Comparison of ENCODE assay signal across 25 cellular contexts in the genomic region with DNA sequence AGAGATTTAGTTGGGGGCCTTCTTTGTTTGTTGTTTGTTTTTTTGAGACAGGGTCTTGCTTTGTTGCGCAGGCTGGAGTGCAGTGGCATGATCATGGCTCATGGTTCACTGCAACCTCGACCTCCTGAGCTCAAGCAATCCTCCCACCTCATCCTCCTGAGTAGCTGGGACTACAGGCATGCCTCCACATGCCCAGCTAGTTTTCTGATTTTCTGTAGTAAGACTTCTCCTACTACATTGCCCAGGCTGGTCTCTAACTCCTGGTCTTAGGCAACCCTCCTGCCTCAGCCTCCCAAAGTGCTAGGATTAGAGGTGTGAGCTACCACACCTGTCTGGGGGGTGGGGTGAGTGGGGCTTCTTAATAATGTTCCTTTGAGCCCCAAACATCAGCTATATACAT.
DNase-seq lines count a peak whose midpoint lies in the region; ATAC-seq, FAIRE-seq and TF ChIP-seq lines count a peak whose summit lies in the region.
"Had no signal": no experiment of that assay in that cellular context is flagged by ENCODE, and none has a peak within 500 bp of the region (broad histone marks: within the 10 kb centered on the region; RNA-seq: fewer than 3 reads in every experiment).

No MANE protein-coding gene starts in this region.

- TF ChIP-seq POLR2A in H1 (IDR thresholded peaks at IDR 0.05; ENCODE audit: control extremely low read depth in 1 of 2, low read depth in 2 of 2, low read length in 2 of 2): no peak

- H3K18ac ChIP-seq in H1 (ENCODE audit: extremely low read depth, low read length) (no peak overlapping the region), neuronal stem cell (ENCODE audit: low read length) (peak overlapping the region; percentile 56)

- H2BK15ac ChIP-seq in H1 (ENCODE audit: low read length) (no peak overlapping the region), neuronal stem cell (ENCODE audit: low read length) (peak overlapping the region; percentile 19)

- WGBS in H1 (ENCODE audit: extremely low coverage in 1 of 2, insufficient coverage in 1 of 2, insufficient read length in 1 of 2, insufficient replicate concordance in 2 of 2, low coverage in 1 of 2, low lambda C conversion rate in 2 of 2, missing lambda C conversion rate in 1 of 2), 2 experiments: 97% methylated on average over 2 of the region's 2 CpGs; no CpG with 5 or more reads in 1 of the 2 experiments
- no CpG with 5 or more reads among the region's 2 CpGs for WGBS in neuronal stem cell (ENCODE audit: extremely low coverage in 2 of 2, insufficient read length in 2 of 2, insufficient replicate concordance in 1 of 2), 2 donors

- H4K8ac ChIP-seq in H1 (ENCODE audit: extremely low read depth, insufficient read depth, low read length) (no peak overlapping the region), neuronal stem cell (ENCODE audit: low read depth, low read length) (no peak overlapping the region)

- H3K27me3 ChIP-seq in GM23338 (ENCODE audit: insufficient read depth): no peaks in the 10 kb centered on the region
- no peaks in the 10 kb centered on the region for H3K27me3 ChIP-seq in H1 (replicated peaks in 1 of 4; ENCODE audit: control insufficient read depth in 3 of 4, extremely low read depth in 1 of 4, insufficient read depth in 3 of 4, low read length in 3 of 4)
- H3K27me3 ChIP-seq in keratinocyte (ENCODE audit: control insufficient read depth, extremely low read depth, insufficient read depth, low read length): no peaks in the 10 kb centered on the region
- no peaks in the 10 kb centered on the region for H3K27me3 ChIP-seq in neuronal stem cell (ENCODE audit: control insufficient read depth in 3 of 3, insufficient read depth in 3 of 3, low read depth in 1 of 3, low read length in 3 of 3)
- H3K27me3 ChIP-seq: BE2C, SJCRH30 had no signal

- intact Hi-C loops in activated CD8-positive, alpha-beta T cell treated with anti-CD3 and anti-CD28 coated beads for 36 hours (cut with micrococcal nuclease): no loop called here

- H2BK120ac ChIP-seq in H1 (replicated peaks; ENCODE audit: low read depth, low read length): no peak overlapping the region
- no peak overlapping the region for H2BK120ac ChIP-seq in neuronal stem cell (ENCODE audit: low read depth, low read length)

- H2AFZ ChIP-seq in GM23338 (peak overlapping the region; percentile 80; the same call in 1 of the 2 replicates), H1 (ENCODE audit: low read length) (no peak overlapping the region), keratinocyte (ENCODE audit: control insufficient read depth, low read length) (peak overlapping the region; percentile 24), neuronal stem cell (ENCODE audit: low read length) (peak overlapping the region; percentile 40)
- H2AFZ ChIP-seq: PC-9 had no signal

- DNase-seq in GM23338 (ENCODE audit: low spot score) (no peak), H1 (ENCODE audit: low read depth in 1 of 2, low spot score in 2 of 2) (no peak), keratinocyte (ENCODE audit: low read depth, low spot score) (no peak), neuronal stem cell (ENCODE audit: low spot score) (no peak), islet precursor cell (no peak), NCI-H146 treated with DMSO at 0.1 percent for 48 hours (lab: John Stamatoyannopoulos, UW; ENCODE audit: unreplicated experiment) (no peak)
- no peak for DNase-seq in activated CD8-positive, alpha-beta T cell treated with anti-CD3 and anti-CD28 coated beads for 36 hours
- DNase-seq: 8988T, ACHN, BE2C, Calu3, DMS153, DND-41, H9, KG1, MM.1S, NCI-H1694, NCI-H2029 treated with DMSO at 0.1 percent for 48 hours, NCI-H2227 treated with DMSO at 0.1 percent for 48 hours, NCI-H526 treated with DMSO at 0.1 percent for 48 hours, PC-9, SJCRH30 had no signal

- H3K36me3 ChIP-seq in GM23338 (ENCODE audit: insufficient read depth) (no peaks in the 10 kb centered on the region), H1 (ENCODE audit: control insufficient read depth in 2 of 4, insufficient read depth in 4 of 4, low read length in 3 of 4) (no peaks in the 10 kb centered on the region), keratinocyte (ENCODE audit: control insufficient read depth in 2 of 2, extremely low read depth in 1 of 2, insufficient read depth in 2 of 2, low read length in 2 of 2) (no peaks in the 10 kb centered on the region), neuronal stem cell (replicated peaks in 1 of 2; ENCODE audit: control insufficient read depth in 2 of 2, insufficient read depth in 2 of 2, low read length in 2 of 2) (no peaks in the 10 kb centered on the region)
- H3K36me3 ChIP-seq: BE2C, SJCRH30 had no signal

- TF ChIP-seq CTCF in GM23338 (conservative IDR thresholded peaks at IDR 0.05; ENCODE audit: low read depth in 2 of 2): no peak
- no peak for TF ChIP-seq CTCF in H1 (IDR thresholded peaks at IDR 0.05; ENCODE audit: control extremely low read depth in 1 of 3, insufficient read depth in 1 of 3, low read depth in 1 of 3, low read length in 3 of 3)
- TF ChIP-seq CTCF in keratinocyte (optimal IDR thresholded peaks at IDR 0.05 in 1 of 3, IDR thresholded peaks at IDR 0.05 in 1 of 3, conservative IDR thresholded peaks at IDR 0.05 in 1 of 3; ENCODE audit: extremely low read depth in 1 of 3, insufficient read depth in 2 of 3, low read length in 3 of 3): no peak
- TF ChIP-seq CTCF in activated CD8-positive, alpha-beta T cell treated with anti-CD3 and anti-CD28 coated beads for 36 hours (IDR thresholded peaks at IDR 0.05): no peak

- no peak for FAIRE-seq in H1 (lab: Jason Lieb, UNC)
- FAIRE-seq in keratinocyte (lab: Jason Lieb, UNC): no peak
- FAIRE-seq: GM12892, GM19239 had no signal

- H3K9me2 ChIP-seq in GM23338 (ENCODE audit: insufficient read depth): 0 out of 2 replicates have a peak, but pooled peaks cover 4% of the 10 kb centered on the region

- CTCF ChIA-PET in H1 (lab: Charles Lee; ENCODE audit: partially characterized antibody): interaction anchor here (1.3 to 1.5 kb wide), 2 partner anchors 9 to 10 kb away, joined by 4 read pairs; no protein-coding TSS in a partner anchor
- CTCF ChIA-PET in activated CD8-positive, alpha-beta T cell treated with anti-CD3 and anti-CD28 coated beads for 36 hours (lab: Charles Lee): no interaction called here

- H2AK5ac ChIP-seq in H1 (ENCODE audit: low read depth, low read length) (no peak overlapping the region), neuronal stem cell (ENCODE audit: low read depth, low read length) (no peak overlapping the region)

- H3K4me3 ChIP-seq in GM23338: no peak overlapping the region
- no peak overlapping the region for H3K4me3 ChIP-seq in H1 (ENCODE audit: extremely low read depth in 1 of 4, insufficient read depth in 2 of 4, low read depth in 3 of 4, low read length in 4 of 4)
- H3K4me3 ChIP-seq in keratinocyte (ENCODE audit: control insufficient read depth in 2 of 3, extremely low read depth in 1 of 3, insufficient read depth in 2 of 3, low read depth in 1 of 3, low read length in 3 of 3): no peak overlapping the region
- no peak overlapping the region for H3K4me3 ChIP-seq in neuronal stem cell (ENCODE audit: low read length in 2 of 2)
- H3K4me3 ChIP-seq: PC-9, SJCRH30 had no signal

- no peak overlapping the region for H2BK5ac ChIP-seq in H1 (ENCODE audit: low read depth, low read length)
- H2BK5ac ChIP-seq in neuronal stem cell (ENCODE audit: low read length): no peak overlapping the region

- no peaks in the 10 kb centered on the region for H3F3A ChIP-seq in GM23338 (replicated peaks; ENCODE audit: low read depth)

- H4K20me1 ChIP-seq in GM23338 (replicated peaks; ENCODE audit: insufficient read depth) (no peaks in the 10 kb centered on the region), H1 (replicated peaks in 1 of 2; ENCODE audit: control insufficient read depth in 1 of 2, insufficient read depth in 2 of 2, low read length in 2 of 2) (no peaks in the 10 kb centered on the region), keratinocyte (ENCODE audit: control insufficient read depth, extremely low read depth, insufficient read depth, low read length) (no peaks in the 10 kb centered on the region)

- H3K4ac ChIP-seq in H1 (replicated peaks; ENCODE audit: insufficient read length, low read depth, low read length): no peak overlapping the region
- no peak overlapping the region for H3K4ac ChIP-seq in neuronal stem cell (ENCODE audit: low read length)

- H3K79me1 ChIP-seq in H1 (ENCODE audit: low read depth, low read length) (no peaks in the 10 kb centered on the region), neuronal stem cell (ENCODE audit: low read depth, low read length) (no peaks in the 10 kb centered on the region)

- no peaks in the 10 kb centered on the region for H3K23me2 ChIP-seq in H1 (ENCODE audit: low read depth, low read length)

- H3K36me3 Mint-ChIP-seq in GM23338 (ENCODE audit: low read depth): no peaks in the 10 kb centered on the region
- H3K36me3 Mint-ChIP-seq in activated CD8-positive, alpha-beta T cell treated with anti-CD3 and anti-CD28 coated beads for 36 hours (ENCODE audit: low read depth): no peaks in the 10 kb centered on the region

- no peak overlapping the region for H4K91ac ChIP-seq in H1 (replicated peaks; ENCODE audit: insufficient read length, low read length)
- no peak overlapping the region for H4K91ac ChIP-seq in neuronal stem cell (ENCODE audit: low read depth, low read length, poor library complexity)

- H3K14ac ChIP-seq in H1 (ENCODE audit: insufficient read length) (no peak overlapping the region), neuronal stem cell (ENCODE audit: low read length) (no peak overlapping the region)

- dilution Hi-C loops in keratinocyte (cut with MboI; ENCODE audit: extremely low pct_ligation_motif_present, low sequenced_read_pairs): no loop called here

- no peak overlapping the region for H3K27ac Mint-ChIP-seq in GM23338
- H3K27ac Mint-ChIP-seq in activated CD8-positive, alpha-beta T cell treated with anti-CD3 and anti-CD28 coated beads for 36 hours: no peak overlapping the region
- H3K27ac Mint-ChIP-seq: H9 had no signal

- H3K4me2 ChIP-seq in GM23338 (no peak overlapping the region), H1 (ENCODE audit: insufficient read depth in 1 of 2, low read depth in 2 of 2, low read length in 2 of 2) (no peak overlapping the region), keratinocyte (ENCODE audit: control insufficient read depth, extremely low read depth, insufficient read depth, low read depth, low read length) (no peak overlapping the region), neuronal stem cell (ENCODE audit: insufficient read depth, low read length, poor library complexity, severe bottlenecking) (no peak overlapping the region)
- H3K4me2 ChIP-seq: PC-9 had no signal

- H3K27ac ChIP-seq in GM23338 (ENCODE audit: low read depth) (no peak overlapping the region), H1 (ENCODE audit: low read depth, low read length) (no peak overlapping the region), keratinocyte (ENCODE audit: control insufficient read depth, insufficient read depth, low read length) (no peak overlapping the region), neuronal stem cell (replicated peaks; ENCODE audit: low read length) (no peak overlapping the region)
- H3K27ac ChIP-seq: PC-9, SJCRH30 had no signal

- H3K4me1 Mint-ChIP-seq in GM23338: peaks cover 12% of the 10 kb centered on the region
- H3K4me1 Mint-ChIP-seq in activated CD8-positive, alpha-beta T cell treated with anti-CD3 and anti-CD28 coated beads for 36 hours (ENCODE audit: low read depth): no peaks in the 10 kb centered on the region

- no peak overlapping the region for H3K4me3 Mint-ChIP-seq in GM23338
- H3K4me3 Mint-ChIP-seq in activated CD8-positive, alpha-beta T cell treated with anti-CD3 and anti-CD28 coated beads for 36 hours: no peak overlapping the region
- H3K4me3 Mint-ChIP-seq: H9 had no signal

- POLR2A ChIA-PET in H1 (lab: Charles Lee; ENCODE audit: partially characterized antibody): no interaction called here
- POLR2A ChIA-PET in activated CD8-positive, alpha-beta T cell treated with anti-CD3 and anti-CD28 coated beads for 36 hours (lab: Charles Lee): no interaction called here

- no peak for TF ChIP-seq RAD21 in H1 (IDR thresholded peaks at IDR 0.05 in 1 of 2, conservative IDR thresholded peaks at IDR 0.05 in 1 of 2; ENCODE audit: low read depth in 2 of 2, low read length in 2 of 2)

- H3K9me3 Mint-ChIP-seq in GM23338: no peaks in the 10 kb centered on the region
- no peaks in the 10 kb centered on the region for H3K9me3 Mint-ChIP-seq in activated CD8-positive, alpha-beta T cell treated with anti-CD3 and anti-CD28 coated beads for 36 hours
- H3K9me3 Mint-ChIP-seq: H9 had no signal

- H3K4me1 ChIP-seq in GM23338 (ENCODE audit: insufficient read depth): no peaks in the 10 kb centered on the region
- peaks cover 0 to 4% (median 0%) of the 10 kb centered on the region in 4 experiments; a peak in 2 of 7 replicates for H3K4me1 ChIP-seq in H1 (replicated peaks in 1 of 4; ENCODE audit: control insufficient read depth in 3 of 4, insufficient read depth in 4 of 4, low read length in 3 of 4)
- peaks cover 14% of the 10 kb centered on the region for H3K4me1 ChIP-seq in keratinocyte (ENCODE audit: control insufficient read depth, extremely low read depth, insufficient read depth, low read length)
- peaks cover 0 to 6% of the 10 kb centered on the region in 2 donors for H3K4me1 ChIP-seq in neuronal stem cell (ENCODE audit: control insufficient read depth in 2 of 2, insufficient read depth in 1 of 2, low read depth in 1 of 2, low read length in 2 of 2)
- H3K4me1 ChIP-seq: BE2C, SJCRH30 had no signal

- no peak for TF ChIP-seq EP300 in H1 (IDR thresholded peaks at IDR 0.05; ENCODE audit: borderline replicate concordance in 1 of 2, low read depth in 2 of 2, low read length in 2 of 2)

- ATAC-seq in GM23338: no peak
- ATAC-seq in activated CD8-positive, alpha-beta T cell treated with anti-CD3 and anti-CD28 coated beads for 36 hours: no peak
- ATAC-seq: Right ventricle myocardium inferior had no signal

- H3K9ac ChIP-seq in H1 (replicated peaks in 1 of 4; ENCODE audit: extremely low read depth in 1 of 4, low read depth in 3 of 4, low read length in 3 of 4): no peak overlapping the region
- no peak overlapping the region for H3K9ac ChIP-seq in keratinocyte (ENCODE audit: control insufficient read depth, extremely low read depth, insufficient read depth, low read length)
- H3K9ac ChIP-seq in neuronal stem cell (ENCODE audit: low read depth, low read length, poor library complexity): no peak overlapping the region

- H3K9me1 ChIP-seq in keratinocyte (ENCODE audit: control insufficient read depth, extremely low read depth, insufficient read depth, low read length): no peaks in the 10 kb centered on the region

- H3K23ac ChIP-seq in H1 (ENCODE audit: insufficient read length) (no peak overlapping the region), neuronal stem cell (ENCODE audit: low read depth, low read length, poor library complexity) (no peak overlapping the region)

- H3K27me3 Mint-ChIP-seq in GM23338 (ENCODE audit: insufficient read depth, low read depth, poor library complexity): no peaks in the 10 kb centered on the region
- H3K27me3 Mint-ChIP-seq in activated CD8-positive, alpha-beta T cell treated with anti-CD3 and anti-CD28 coated beads for 36 hours: no peaks in the 10 kb centered on the region

- H3K56ac ChIP-seq in H1 (replicated peaks; ENCODE audit: insufficient read length, low read depth, low read length): no peak overlapping the region

- 0 out of 2 replicates have a peak overlapping the region, but pooled peaks have one; percentile 41 for H2BK20ac ChIP-seq in H1 (ENCODE audit: low read length)

- H3K79me2 ChIP-seq in GM23338 (replicated peaks; ENCODE audit: insufficient read depth) (no peaks in the 10 kb centered on the region), H1 (ENCODE audit: control insufficient read depth in 1 of 2, insufficient read depth in 2 of 2, low read length in 2 of 2) (no peaks in the 10 kb centered on the region), keratinocyte (ENCODE audit: control insufficient read depth, insufficient read depth, low read length) (no peaks in the 10 kb centered on the region)

- H2BK12ac ChIP-seq in H1 (ENCODE audit: low read depth, low read length) (no peak overlapping the region), neuronal stem cell (ENCODE audit: low read length) (no peak overlapping the region)

- H4K5ac ChIP-seq in H1 (ENCODE audit: insufficient read length, low read depth, low read length): no peak overlapping the region

- H3K9me3 ChIP-seq in H1 (ENCODE audit: insufficient read depth in 2 of 2, low read depth in 1 of 2, low read length in 1 of 2): no peaks in the 10 kb centered on the region
- H3K9me3 ChIP-seq in keratinocyte (ENCODE audit: control insufficient read depth, low read depth, low read length): no peaks in the 10 kb centered on the region
- H3K9me3 ChIP-seq in neuronal stem cell (replicated peaks in 1 of 2; ENCODE audit: control insufficient read depth in 2 of 2, insufficient read depth in 1 of 2, low read depth in 1 of 2, low read length in 2 of 2): no peaks in the 10 kb centered on the region
- H3K9me3 ChIP-seq: BE2C, SJCRH30 had no signal
